ENCODE assay signal across 1 cellular context in genomic region chr4:26647523-26648224, GRCh38.
TF ChIP-seq lines count a peak whose summit lies in the region.

No MANE protein-coding gene starts in this region.

TF ChIP-seq in H1, 55 proteins besides CTCF, POLR2A, EP300 and RAD21 (continued from another document):
- no peak for TF ChIP-seq GTF2F1 (IDR thresholded peaks at IDR 0.05; ENCODE audit: borderline replicate concordance, low read depth, low read length)
- peak; percentile 56 for TF ChIP-seq USF2 (IDR thresholded peaks at IDR 0.05; ENCODE audit: low read length)
- TF ChIP-seq CHD2 (IDR thresholded peaks at IDR 0.05; ENCODE audit: low read length), result 0 out of 2 replicates have a peak, but pooled peaks have one; percentile 7
- no peak for TF ChIP-seq MAFK (IDR thresholded peaks at IDR 0.05; ENCODE audit: low read depth, low read length)
